In the genomic region with DNA sequence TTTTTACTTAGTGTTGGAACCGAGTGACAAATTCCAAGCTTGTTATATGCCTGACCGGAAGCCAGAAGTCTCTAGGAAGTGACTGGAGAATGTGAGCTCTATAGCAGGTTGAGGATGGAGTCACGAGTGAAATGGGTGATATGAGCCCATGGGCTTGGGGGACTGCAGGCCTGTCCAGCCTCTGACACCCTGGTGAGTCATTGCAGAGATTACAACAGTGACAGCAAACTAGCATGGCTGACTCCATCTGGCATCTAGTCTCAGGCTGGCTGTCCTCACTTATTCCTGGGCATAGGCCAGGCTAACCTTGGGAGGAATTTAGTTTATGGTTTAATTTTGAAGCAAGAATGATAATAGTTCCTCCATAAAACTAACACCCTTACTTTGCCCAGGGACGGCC, we compare ENCODE assay signal across 2 cellular contexts.
TF ChIP-seq lines count a peak whose summit lies in the region.

No MANE protein-coding gene starts in this region.

TF ChIP-seq in IMR-90, 13 proteins besides CTCF, POLR2A, EP300 and RAD21:
- TF ChIP-seq BHLHE40 (IDR thresholded peaks at IDR 0.05; ENCODE audit: low read depth, low read length) = peak; percentile 80
- TF ChIP-seq FOS (IDR thresholded peaks at IDR 0.05; ENCODE audit: low read depth, low read length) = peak; percentile 66
- TF ChIP-seq CEBPB (IDR thresholded peaks at IDR 0.05; ENCODE audit: low read depth, low read length) = peak; percentile 82

TF ChIP-seq in SK-N-SH, 30 proteins besides CTCF, POLR2A, EP300 and RAD21:
- TF ChIP-seq TCF12 (IDR thresholded peaks at IDR 0.05) (peak; percentile 58), NFIC (IDR thresholded peaks at IDR 0.05; ENCODE audit: borderline replicate concordance) (peak; percentile 36), FOSL2 (IDR thresholded peaks at IDR 0.05; ENCODE audit: borderline replicate concordance, low read depth) (peak; percentile 70; the same call in 1 of the 2 replicates), JUND (IDR thresholded peaks at IDR 0.05) (peak; percentile 63), YY1 (IDR thresholded peaks at IDR 0.05; ENCODE audit: low read depth) (peak; percentile 46; the same call in 1 of the 2 replicates), TEAD4 (IDR thresholded peaks at IDR 0.05; ENCODE audit: borderline replicate concordance, insufficient read depth) (peak; percentile 48; the same call in 1 of the 2 replicates)
- TF ChIP-seq, protein P1, sequence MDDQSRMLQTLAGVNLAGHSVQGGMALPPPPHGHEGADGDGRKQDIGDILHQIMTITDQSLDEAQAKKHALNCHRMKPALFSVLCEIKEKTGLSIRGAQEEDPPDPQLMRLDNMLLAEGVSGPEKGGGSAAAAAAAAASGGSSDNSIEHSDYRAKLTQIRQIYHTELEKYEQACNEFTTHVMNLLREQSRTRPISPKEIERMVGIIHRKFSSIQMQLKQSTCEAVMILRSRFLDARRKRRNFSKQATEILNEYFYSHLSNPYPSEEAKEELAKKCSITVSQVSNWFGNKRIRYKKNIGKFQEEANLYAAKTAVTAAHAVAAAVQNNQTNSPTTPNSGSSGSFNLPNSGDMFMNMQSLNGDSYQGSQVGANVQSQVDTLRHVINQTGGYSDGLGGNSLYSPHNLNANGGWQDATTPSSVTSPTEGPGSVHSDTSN (IDR thresholded peaks at IDR 0.05) = peak; percentile 18; the same call in 1 of the 2 replicates
- TF ChIP-seq, protein P2, sequence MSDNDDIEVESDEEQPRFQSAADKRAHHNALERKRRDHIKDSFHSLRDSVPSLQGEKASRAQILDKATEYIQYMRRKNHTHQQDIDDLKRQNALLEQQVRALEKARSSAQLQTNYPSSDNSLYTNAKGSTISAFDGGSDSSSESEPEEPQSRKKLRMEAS (IDR thresholded peaks at IDR 0.05; ENCODE audit: low read depth) = peak; percentile 54; the same call in 1 of the 2 replicates
TF ChIP-seq in SK-N-SH: peak in this region for 8; not testable (repeated sequence) for 22.
